ENCODE assay signal across 11 cellular contexts in genomic region chr6:7200598-7201443, GRCh38.
DNase-seq lines count a peak whose midpoint lies in the region; ATAC-seq, FAIRE-seq and TF ChIP-seq lines count a peak whose summit lies in the region.
"Had no signal": no experiment of that assay in that cellular context is flagged by ENCODE, and none has a peak within 500 bp of the region (broad histone marks: within the 10 kb centered on the region; RNA-seq: fewer than 3 reads in every experiment).

No MANE protein-coding gene starts in this region.

- H3K27me3 ChIP-seq in spleen (replicated peaks in 1 of 7) (no peaks in the 10 kb centered on the region), brain microvascular endothelial cell (replicated peaks) (no peaks in the 10 kb centered on the region)
- H3K27me3 ChIP-seq: dorsolateral prefrontal cortex had no signal

- in situ Hi-C loops in brain microvascular endothelial cell (cut with HindIII; ENCODE audit: low pct_ligation_motif_present, low sequenced_read_pairs): no loop called here

- DNase-seq in DMS79 treated with DMSO at 0.1 percent for 48 hours (lab: John Stamatoyannopoulos, UW) (peak; percentile 48), NCI-H748 (lab: John Stamatoyannopoulos, UW; ENCODE audit: unreplicated experiment) (peak; percentile 93), kidney (no peak), spleen (no peak), brain microvascular endothelial cell (no peak), GM12891 (ENCODE audit: insufficient read length, low spot score) (no peak)
- no peak for DNase-seq in activated T-helper 1 cell treated with anti-CD3 and anti-CD28 coated beads, Interleukin-12 subunit alpha, Interleukin-12 subunit beta, Interleukin-2, Interleukin-4 antibody, amounts not matched to agents 30 ng/mL and 10 ng/mL and 1 ng/mL, durations not matched to agents 14 hours and 24 hours and 36 hours (ENCODE audit: low spot score)
- no peak for DNase-seq in activated CD8-positive, alpha-beta memory T cell treated with anti-CD3 and anti-CD28 coated beads, Interleukin-2, amount 10 ng/mL, durations not matched to agents 7 days and 5 days
- DNase-seq: activated CD8-positive, alpha-beta memory T cell treated with anti-CD3 and anti-CD28 coated beads for 24 hours; dorsolateral prefrontal cortex had no signal

- H3K9ac ChIP-seq in kidney (ENCODE audit: low read length in 2 of 2): no peak overlapping the region

- WGBS in spleen, 5 donors: 88 to 93% (median 92%) methylated on average over 13 of the region's 13 CpGs

- ATAC-seq in activated CD8-positive, alpha-beta memory T cell treated with anti-CD3 and anti-CD28 coated beads, Interleukin-2, amount 10 ng/mL, durations not matched to agents 7 days and 5 days: no peak

- H3K27ac Mint-ChIP-seq in activated T-helper 1 cell treated with anti-CD3 and anti-CD28 coated beads, Interleukin-12 subunit alpha, Interleukin-12 subunit beta, Interleukin-2, Interleukin-4 antibody, amounts not matched to agents 30 ng/mL and 10 ng/mL and 1 ng/mL, durations not matched to agents 14 hours and 24 hours and 36 hours: no peak overlapping the region
- no peak overlapping the region for H3K27ac Mint-ChIP-seq in activated CD8-positive, alpha-beta memory T cell treated with anti-CD3 and anti-CD28 coated beads, Interleukin-2, amount 10 ng/mL, durations not matched to agents 7 days and 5 days

- no peak overlapping the region for H3K4me3 Mint-ChIP-seq in activated T-helper 1 cell treated with anti-CD3 and anti-CD28 coated beads, Interleukin-12 subunit alpha, Interleukin-12 subunit beta, Interleukin-2, Interleukin-4 antibody, amounts not matched to agents 30 ng/mL and 10 ng/mL and 1 ng/mL, durations not matched to agents 14 hours and 24 hours and 36 hours
- H3K4me3 Mint-ChIP-seq in activated CD8-positive, alpha-beta memory T cell treated with anti-CD3 and anti-CD28 coated beads, Interleukin-2, amount 10 ng/mL, durations not matched to agents 7 days and 5 days: no peak overlapping the region

- H3K27ac ChIP-seq in kidney (ENCODE audit: low read depth in 2 of 2, low read length in 2 of 2) (peak overlapping the region; percentile 66 to 84), spleen (peak overlapping the region in 6 of 8 donors; percentile 28 to 86 (median 82)), brain microvascular endothelial cell (no peak overlapping the region)

- peaks cover 8% of the 10 kb centered on the region for H3K36me3 Mint-ChIP-seq in activated T-helper 1 cell treated with anti-CD3 and anti-CD28 coated beads, Interleukin-12 subunit alpha, Interleukin-12 subunit beta, Interleukin-2, Interleukin-4 antibody, amounts not matched to agents 30 ng/mL and 10 ng/mL and 1 ng/mL, durations not matched to agents 14 hours and 24 hours and 36 hours (ENCODE audit: low read depth)
- peaks cover 17% of the 10 kb centered on the region for H3K36me3 Mint-ChIP-seq in activated CD8-positive, alpha-beta memory T cell treated with anti-CD3 and anti-CD28 coated beads, Interleukin-2, amount 10 ng/mL, durations not matched to agents 7 days and 5 days

- no peak for TF ChIP-seq CTCF in kidney (IDR thresholded peaks at IDR 0.05; ENCODE audit: borderline replicate concordance, extremely low read depth, insufficient read depth)
- TF ChIP-seq CTCF in spleen (IDR thresholded peaks at IDR 0.05 in 8 of 11, conservative IDR thresholded peaks at IDR 0.05 in 3 of 11): no peak
- no peak for TF ChIP-seq CTCF in brain microvascular endothelial cell (IDR thresholded peaks at IDR 0.05; ENCODE audit: low read depth, low read length, missing control alignments)

- H3K9me3 ChIP-seq in kidney (ENCODE audit: control insufficient read depth in 1 of 2, low read length in 2 of 2) (no peaks in the 10 kb centered on the region), spleen (no peaks in the 10 kb centered on the region)

- no peaks in the 10 kb centered on the region for H3K27me3 Mint-ChIP-seq in activated T-helper 1 cell treated with anti-CD3 and anti-CD28 coated beads, Interleukin-12 subunit alpha, Interleukin-12 subunit beta, Interleukin-2, Interleukin-4 antibody, amounts not matched to agents 30 ng/mL and 10 ng/mL and 1 ng/mL, durations not matched to agents 14 hours and 24 hours and 36 hours (ENCODE audit: insufficient read depth)
- no peaks in the 10 kb centered on the region for H3K27me3 Mint-ChIP-seq in activated CD8-positive, alpha-beta memory T cell treated with anti-CD3 and anti-CD28 coated beads, Interleukin-2, amount 10 ng/mL, durations not matched to agents 7 days and 5 days

- CTCF ChIA-PET in activated CD8-positive, alpha-beta memory T cell treated with anti-CD3 and anti-CD28 coated beads, Interleukin-2, amount 10 ng/mL, durations not matched to agents 7 days and 5 days (lab: Charles Lee): no interaction called here

- no peaks in the 10 kb centered on the region for H3K9me3 Mint-ChIP-seq in activated T-helper 1 cell treated with anti-CD3 and anti-CD28 coated beads, Interleukin-12 subunit alpha, Interleukin-12 subunit beta, Interleukin-2, Interleukin-4 antibody, amounts not matched to agents 30 ng/mL and 10 ng/mL and 1 ng/mL, durations not matched to agents 14 hours and 24 hours and 36 hours
- H3K9me3 Mint-ChIP-seq in activated CD8-positive, alpha-beta memory T cell treated with anti-CD3 and anti-CD28 coated beads, Interleukin-2, amount 10 ng/mL, durations not matched to agents 7 days and 5 days (ENCODE audit: low read depth): no peaks in the 10 kb centered on the region

- H3K4me3 ChIP-seq in kidney (ENCODE audit: low read length in 2 of 2): peak overlapping the region in 1 of 2 donors; percentile 16
- H3K4me3 ChIP-seq in spleen: peak overlapping the region in 1 of 8 donors; percentile 35
- H3K4me3 ChIP-seq in brain microvascular endothelial cell (ENCODE audit: low read depth, low read length): no peak overlapping the region
- H3K4me3 ChIP-seq: GM12878 had no signal

- FAIRE-seq in kidney (lab: Jason Lieb, UNC) (no peak), GM12891 (lab: Jason Lieb, UNC) (no peak)
- FAIRE-seq: GM12878 had no signal

- H3K36me3 ChIP-seq in kidney (ENCODE audit: control insufficient read depth in 1 of 2, insufficient read depth in 2 of 2, low read length in 2 of 2) (peaks cover 3 to 10% of the 10 kb centered on the region in 2 donors), spleen (peaks cover 0 to 85% (median 10%) of the 10 kb centered on the region in 6 donors), brain microvascular endothelial cell (replicated peaks) (peaks cover 16% of the 10 kb centered on the region)

- H3K4me1 ChIP-seq in kidney (ENCODE audit: control insufficient read depth in 1 of 2, insufficient read depth in 1 of 2, low read depth in 1 of 2, low read length in 2 of 2) (peaks cover 37 to 49% of the 10 kb centered on the region in 2 donors), spleen (peaks cover 7 to 74% (median 28%) of the 10 kb centered on the region in 6 donors)

- intact Hi-C loops in kidney (cut with DNase I): no loop called here
- intact Hi-C loops in spleen (cut with DNase I; ENCODE audit: low total_unique reads): no loop called here
- intact Hi-C loops in activated T-helper 1 cell treated with anti-CD3 and anti-CD28 coated beads, Interleukin-12 subunit alpha, Interleukin-12 subunit beta, Interleukin-2, Interleukin-4 antibody, amounts not matched to agents 30 ng/mL and 10 ng/mL and 1 ng/mL, durations not matched to agents 14 hours and 24 hours and 36 hours (cut with micrococcal nuclease): no loop called here

- H3K4me1 Mint-ChIP-seq in activated T-helper 1 cell treated with anti-CD3 and anti-CD28 coated beads, Interleukin-12 subunit alpha, Interleukin-12 subunit beta, Interleukin-2, Interleukin-4 antibody, amounts not matched to agents 30 ng/mL and 10 ng/mL and 1 ng/mL, durations not matched to agents 14 hours and 24 hours and 36 hours (ENCODE audit: low read depth): peaks cover 20% of the 10 kb centered on the region
- peaks cover 19% of the 10 kb centered on the region for H3K4me1 Mint-ChIP-seq in activated CD8-positive, alpha-beta memory T cell treated with anti-CD3 and anti-CD28 coated beads, Interleukin-2, amount 10 ng/mL, durations not matched to agents 7 days and 5 days

- no peak for TF ChIP-seq POLR2A in spleen (IDR thresholded peaks at IDR 0.05)
- TF ChIP-seq POLR2A in GM12891 (IDR thresholded peaks at IDR 0.05; ENCODE audit: low read depth, low read length): no peak

TF ChIP-seq in GM12891, 5 proteins besides CTCF, POLR2A, EP300 and RAD21:
- no peak for TF ChIP-seq POU2F2 (IDR thresholded peaks at IDR 0.05; ENCODE audit: low read depth, low read length)
- no peak for TF ChIP-seq SPI1 (IDR thresholded peaks at IDR 0.05; ENCODE audit: low read depth, low read length)
- no peak for TF ChIP-seq TAF1 (IDR thresholded peaks at IDR 0.05; ENCODE audit: low read depth, low read length)
- no peak for TF ChIP-seq PAX5 (IDR thresholded peaks at IDR 0.05; ENCODE audit: insufficient read depth, low read length, severe bottlenecking)
- no peak for TF ChIP-seq POLR2AphosphoS5 (IDR thresholded peaks at IDR 0.05; ENCODE audit: low read depth, low read length)

Comparison
In these comparisons a context has a peak if more than half of its experiments do, and no peak if none do; other contexts are left out.
1. DNase-seq: peak in DMS79 treated with DMSO at 0.1 percent for 48 hours (single experiment) and NCI-H748 (single experiment); none in kidney (single experiment), spleen (single experiment), activated T-helper 1 cell treated with anti-CD3 and anti-CD28 coated beads, Interleukin-12 subunit alpha, Interleukin-12 subunit beta, Interleukin-2, Interleukin-4 antibody, amounts not matched to agents 30 ng/mL and 10 ng/mL and 1 ng/mL, durations not matched to agents 14 hours and 24 hours and 36 hours (single experiment), activated CD8-positive, alpha-beta memory T cell treated with anti-CD3 and anti-CD28 coated beads, Interleukin-2, amount 10 ng/mL, durations not matched to agents 7 days and 5 days (single experiment), brain microvascular endothelial cell (single experiment) and GM12891 (single experiment).